ENCODE assay signal across 24 cellular contexts in genomic region chr4:55920571-55920970, GRCh38. TPM values are rescaled to one million over a fixed set of nuclear protein-coding genes. Genes with fewer than 3 reads are reported as not detected.
DNase-seq lines count a peak whose midpoint lies in the region; ATAC-seq, FAIRE-seq and TF ChIP-seq lines count a peak whose summit lies in the region.
"Had no signal": no experiment of that assay in that cellular context is flagged by ENCODE, and none has a peak within 500 bp of the region (broad histone marks: within the 10 kb centered on the region; RNA-seq: fewer than 3 reads in every experiment).

No MANE protein-coding gene starts in this region.

- WGBS in right lobe of liver (ENCODE audit: insufficient coverage, low coverage, low lambda C conversion rate, missing lambda C conversion rate), result 21% methylated on average over 2 of the region's 5 CpGs
- 52% methylated on average over 3 of the region's 5 CpGs for WGBS in HepG2 (ENCODE audit: low lambda C conversion rate)

- BruUV-seq in HepG2 (replicated peaks; lab: Mats Ljungman, UMichigan), result no TSS peak

- H2AFZ ChIP-seq in HepG2 (ENCODE audit: low read length), result no peak overlapping the region
- H2AFZ ChIP-seq: hepatocyte had no signal

- no peak overlapping the region for H3K27ac ChIP-seq in right lobe of liver
- no peak overlapping the region for H3K27ac ChIP-seq in HepG2 (ENCODE audit: extremely low read length, insufficient read depth, low read length)
- H3K27ac ChIP-seq in upper lobe of right lung, result no peak overlapping the region
- H3K27ac ChIP-seq: adrenal gland, hepatocyte, HL-60 had no signal

- TF ChIP-seq POLR2A in right lobe of liver (IDR thresholded peaks at IDR 0.05), result no peak
- no peak for TF ChIP-seq POLR2A in HepG2 (IDR thresholded peaks at IDR 0.05; ENCODE audit: insufficient read depth in 1 of 2, low read depth in 2 of 2, low read length in 2 of 2)

- H3K9ac ChIP-seq in HepG2 (ENCODE audit: insufficient read depth, low read depth, low read length), result no peak overlapping the region

- no peaks in the 10 kb centered on the region for H4K20me1 ChIP-seq in HepG2 (ENCODE audit: insufficient read depth, low read length)

- POLR2A ChIA-PET in HepG2 (lab: Yijun Ruan, JAX), result no interaction called here

- ATAC-seq in right lobe of liver (peak; percentile 30 to 56 (median 34)), HepG2 (no peak), upper lobe of right lung (peak; percentile 46), GM18519 (IDR thresholded peaks at IDR 0.05; ENCODE audit: low FRiP score, unreplicated experiment) (no peak)
- ATAC-seq: GM12878 had no signal

- H3K4me1 ChIP-seq in right lobe of liver (no peaks in the 10 kb centered on the region), HepG2 (ENCODE audit: insufficient read depth, low read length) (no peaks in the 10 kb centered on the region), upper lobe of right lung (no peaks in the 10 kb centered on the region)
- H3K4me1 ChIP-seq: adrenal gland had no signal

- DNase-seq in right lobe of liver (no peak), HepG2 (ENCODE audit: low spot score) (no peak), amniotic epithelial cell (ENCODE audit: low read depth) (peak; percentile 40), foreskin melanocyte (peak; percentile 21), upper lobe of right lung (no peak), amygdala (lab: John Stamatoyannopoulos, UW) (no peak), NCI-H2227 (lab: John Stamatoyannopoulos, UW; ENCODE audit: unreplicated experiment) (no peak)
- DNase-seq: activated CD4-positive, alpha-beta T cell treated with anti-CD3 and anti-CD28 coated beads, Interleukin-2, amount 10 ng/mL, durations not matched to agents 7 days and 5 days; activated effector memory CD4-positive, alpha-beta T cell treated with anti-CD3 and anti-CD28 coated beads, Interleukin-2, amount 50 U/mL, for 16 hours; central memory CD4-positive, alpha-beta T cell; DMS 273 treated with DMSO at 0.1 percent for 48 hours; effector CD4-positive, alpha-beta T cell; GF-D8; NCI-H2081; NCI-H446 treated with DMSO at 0.1 percent for 48 hours; NK-92 treated with Interleukin-12 subunit alpha and Interleukin-12 subunit beta, amount 100 ng/mL, for 24 hours; RPMI8226; stimulated activated CD8-positive, alpha-beta memory T cell treated with anti-CD3 and anti-CD28 coated beads, Interleukin-4, amount 100 ng/mL, for 48 hours had no signal

- TF ChIP-seq CTCF in right lobe of liver (IDR thresholded peaks at IDR 0.05) (no peak), HepG2 (CRISPR knock-in tag; IDR thresholded peaks at IDR 0.05) (no peak), upper lobe of right lung (IDR thresholded peaks at IDR 0.05) (no peak)

- H3K36me3 ChIP-seq in right lobe of liver (no peaks in the 10 kb centered on the region), HepG2 (replicated peaks in 1 of 2; ENCODE audit: control insufficient read depth in 1 of 2, insufficient read depth in 2 of 2, low read length in 2 of 2) (no peaks in the 10 kb centered on the region), upper lobe of right lung (no peaks in the 10 kb centered on the region)
- H3K36me3 ChIP-seq: adrenal gland had no signal

- H3K4me2 ChIP-seq in HepG2 (ENCODE audit: low read depth, low read length), result no peak overlapping the region
- H3K4me2 ChIP-seq: hepatocyte had no signal

- intact Hi-C loops in right lobe of liver (cut with DNase I), result no loop called here
- intact Hi-C loops in HepG2 (cut with micrococcal nuclease; ENCODE audit: unreplicated experiment), result no loop called here
- intact Hi-C loops in upper lobe of right lung (cut with DNase I), result no loop called here

- FAIRE-seq in HepG2 (lab: Jason Lieb, UNC), result no peak
- FAIRE-seq: GM12878, keratinocyte had no signal

- H3K27me3 ChIP-seq in right lobe of liver (no peaks in the 10 kb centered on the region), HepG2 (ENCODE audit: control insufficient read depth in 1 of 2, insufficient read depth in 2 of 2, low read length in 2 of 2) (no peaks in the 10 kb centered on the region), upper lobe of right lung (no peaks in the 10 kb centered on the region)
- H3K27me3 ChIP-seq: adrenal gland, hepatocyte had no signal

- H3K9me3 ChIP-seq in right lobe of liver (no peaks in the 10 kb centered on the region), HepG2 (ENCODE audit: low read length) (no peaks in the 10 kb centered on the region), upper lobe of right lung (no peaks in the 10 kb centered on the region)
- H3K9me3 ChIP-seq: adrenal gland had no signal

- no peaks in the 10 kb centered on the region for H3K79me2 ChIP-seq in HepG2 (ENCODE audit: insufficient read depth, low read length)
- H3K79me2 ChIP-seq: hepatocyte had no signal

- in situ Hi-C loops in HepG2 (cut with HindIII; ENCODE audit: extremely low pct_ligation_motif_present, low pct_unique_long_range_greater_than_20kb), result no loop called here

- CTCF ChIA-PET in HepG2 (lab: Yijun Ruan, JAX; ENCODE audit: low intra/inter-chr PET ratio, low total read pairs), result no interaction called here

- TF ChIP-seq EP300 in HepG2 (IDR thresholded peaks at IDR 0.05; ENCODE audit: low read depth in 2 of 2, low read length in 2 of 2) (no peak), HepG2 (CRISPR knock-in tag; IDR thresholded peaks at IDR 0.05; ENCODE audit: borderline replicate concordance) (no peak)

- TF ChIP-seq RAD21 in HepG2 (CRISPR knock-in tag; IDR thresholded peaks at IDR 0.05), result no peak

- no peak overlapping the region for H3K4me3 ChIP-seq in right lobe of liver
- H3K4me3 ChIP-seq in HepG2 (replicated peaks in 1 of 3; ENCODE audit: insufficient read depth in 1 of 3, low read depth in 2 of 3, low read length in 3 of 3), result no peak overlapping the region
- no peak overlapping the region for H3K4me3 ChIP-seq in upper lobe of right lung
- H3K4me3 ChIP-seq: adrenal gland, GM12878, hepatocyte had no signal

TF ChIP-seq in HepG2, 621 proteins besides CTCF, POLR2A, EP300 and RAD21 (continues in another document):
- no peak for TF ChIP-seq ZNF552 (CRISPR knock-in tag; IDR thresholded peaks at IDR 0.05; ENCODE audit: borderline replicate concordance)
- TF ChIP-seq TBP (CRISPR knock-in tag; IDR thresholded peaks at IDR 0.05), result no peak
- TF ChIP-seq, protein P1, sequence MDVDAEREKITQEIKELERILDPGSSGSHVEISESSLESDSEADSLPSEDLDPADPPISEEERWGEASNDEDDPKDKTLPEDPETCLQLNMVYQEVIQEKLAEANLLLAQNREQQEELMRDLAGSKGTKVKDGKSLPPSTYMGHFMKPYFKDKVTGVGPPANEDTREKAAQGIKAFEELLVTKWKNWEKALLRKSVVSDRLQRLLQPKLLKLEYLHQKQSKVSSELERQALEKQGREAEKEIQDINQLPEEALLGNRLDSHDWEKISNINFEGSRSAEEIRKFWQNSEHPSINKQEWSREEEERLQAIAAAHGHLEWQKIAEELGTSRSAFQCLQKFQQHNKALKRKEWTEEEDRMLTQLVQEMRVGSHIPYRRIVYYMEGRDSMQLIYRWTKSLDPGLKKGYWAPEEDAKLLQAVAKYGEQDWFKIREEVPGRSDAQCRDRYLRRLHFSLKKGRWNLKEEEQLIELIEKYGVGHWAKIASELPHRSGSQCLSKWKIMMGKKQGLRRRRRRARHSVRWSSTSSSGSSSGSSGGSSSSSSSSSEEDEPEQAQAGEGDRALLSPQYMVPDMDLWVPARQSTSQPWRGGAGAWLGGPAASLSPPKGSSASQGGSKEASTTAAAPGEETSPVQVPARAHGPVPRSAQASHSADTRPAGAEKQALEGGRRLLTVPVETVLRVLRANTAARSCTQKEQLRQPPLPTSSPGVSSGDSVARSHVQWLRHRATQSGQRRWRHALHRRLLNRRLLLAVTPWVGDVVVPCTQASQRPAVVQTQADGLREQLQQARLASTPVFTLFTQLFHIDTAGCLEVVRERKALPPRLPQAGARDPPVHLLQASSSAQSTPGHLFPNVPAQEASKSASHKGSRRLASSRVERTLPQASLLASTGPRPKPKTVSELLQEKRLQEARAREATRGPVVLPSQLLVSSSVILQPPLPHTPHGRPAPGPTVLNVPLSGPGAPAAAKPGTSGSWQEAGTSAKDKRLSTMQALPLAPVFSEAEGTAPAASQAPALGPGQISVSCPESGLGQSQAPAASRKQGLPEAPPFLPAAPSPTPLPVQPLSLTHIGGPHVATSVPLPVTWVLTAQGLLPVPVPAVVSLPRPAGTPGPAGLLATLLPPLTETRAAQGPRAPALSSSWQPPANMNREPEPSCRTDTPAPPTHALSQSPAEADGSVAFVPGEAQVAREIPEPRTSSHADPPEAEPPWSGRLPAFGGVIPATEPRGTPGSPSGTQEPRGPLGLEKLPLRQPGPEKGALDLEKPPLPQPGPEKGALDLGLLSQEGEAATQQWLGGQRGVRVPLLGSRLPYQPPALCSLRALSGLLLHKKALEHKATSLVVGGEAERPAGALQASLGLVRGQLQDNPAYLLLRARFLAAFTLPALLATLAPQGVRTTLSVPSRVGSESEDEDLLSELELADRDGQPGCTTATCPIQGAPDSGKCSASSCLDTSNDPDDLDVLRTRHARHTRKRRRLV (CRISPR knock-in tag; IDR thresholded peaks at IDR 0.05), result no peak
- TF ChIP-seq SRSF9 (IDR thresholded peaks at IDR 0.05; ENCODE audit: borderline replicate concordance, insufficient read depth, low read depth, low read length, poor library complexity, severe bottlenecking), result no peak

RNA-seq across cellular contexts. Expression of gene CEP135, which starts 28.2 kb away (rescaled TPM):
- total RNA-seq in right lobe of liver, result 1 to 10 TPM in 5 of 6 experiments, under 1 TPM in 1; 0.59 to 2.4 (median 1.7) TPM
- total RNA-seq in HepG2 (2016; rRNA removed; fragmentation: Illumina TruSeq; extraction: Trizol), result 8.4 and 8.8 TPM in 2 replicates
- total RNA-seq in HepG2 (2016; cell fraction: cytosol; rRNA removed; fragmentation: Illumina TruSeq; extraction: Trizol; ENCODE audit: low read depth), result 2.2 and 2.4 TPM in 2 replicates
- 7.3 and 8.4 TPM in 2 replicates for total RNA-seq in HepG2 (2016; cell fraction: insoluble cytoplasmic fraction; rRNA removed; fragmentation: Illumina TruSeq; extraction: Trizol)
- 2.9 and 3.2 TPM in 2 replicates for total RNA-seq in HepG2 (2016; cell fraction: membrane; rRNA removed; fragmentation: Illumina TruSeq; extraction: Trizol)
- total RNA-seq in HepG2 (2016; cell fraction: nucleus; rRNA removed; fragmentation: Illumina TruSeq; extraction: Trizol), result 17.3 and 17.4 TPM in 2 replicates
- polyA plus RNA-seq in HepG2 (2011; rRNA removed), result 0.89 and 1.7 TPM in 2 replicates
- polyA plus RNA-seq in HepG2 (2011; cell fraction: cytosol; rRNA removed), result 0.37 and 0.47 TPM in 2 replicates
- polyA plus RNA-seq in HepG2 (2011; cell fraction: nucleus; rRNA removed), result 1.7 and 2.2 TPM in 2 replicates
- polyA plus RNA-seq in HepG2 (2012), result 1.0 and 2.1 TPM in 2 replicates
- 0.09 and 0.11 TPM in 2 replicates for polyA plus RNA-seq in HepG2 (2016; cell fraction: cytosol; fragmentation: Illumina TruSeq; extraction: Trizol; ENCODE audit: low read depth)
- polyA plus RNA-seq in HepG2 (2016; cell fraction: insoluble cytoplasmic fraction; fragmentation: Illumina TruSeq; extraction: Trizol; ENCODE audit: low read depth), result 6.2 and 6.7 TPM in 2 replicates
- polyA plus RNA-seq in HepG2 (2016; cell fraction: membrane; fragmentation: Illumina TruSeq; extraction: Trizol; ENCODE audit: low read depth), result 0.48 and 0.52 TPM in 2 replicates
- polyA plus RNA-seq in HepG2 (2016; cell fraction: nucleus; fragmentation: Illumina TruSeq; extraction: Trizol; ENCODE audit: insufficient read depth, low read depth), result 15.7 and 16.2 TPM in 2 replicates
- polyA minus RNA-seq in HepG2 (2011; rRNA and poly(A)+ RNA removed; ENCODE audit: low replicate concordance), result 1.0 and 3.6 TPM in 2 replicates
- 1.1 TPM in 2 replicates for polyA minus RNA-seq in HepG2 (2011; cell fraction: cytosol; rRNA and poly(A)+ RNA removed)
- 11.7 and 15.8 TPM in 2 replicates for polyA minus RNA-seq in HepG2 (2011; cell fraction: nucleus; rRNA and poly(A)+ RNA removed)
- 6.8 TPM for total RNA-seq in upper lobe of right lung

Comparison
In these comparisons a context has a peak if more than half of its experiments do, and no peak if none do; other contexts are left out.
1. ATAC-seq: peak in right lobe of liver (4 of 4) and upper lobe of right lung (single experiment); none in HepG2 (single experiment) and GM18519 (single experiment).
2. DNase-seq: peak in amniotic epithelial cell (single experiment) and foreskin melanocyte (single experiment); none in right lobe of liver (0 of 3), HepG2 (single experiment), upper lobe of right lung (single experiment), amygdala (0 of 56) and NCI-H2227 (single experiment).